Comparison of ENCODE assay signal across 8 cellular contexts in genomic region chr1:229624906-229625871, GRCh38.
DNase-seq lines count a peak whose midpoint lies in the region; ATAC-seq lines count a peak whose summit lies in the region.

No MANE protein-coding gene starts in this region.

- H3K4me3 ChIP-seq in muscle layer of colon (ENCODE audit: low read depth in 1 of 2, low read length in 2 of 2), result peak overlapping the region; percentile 82 to 97

- H3K27ac ChIP-seq in epithelial cell of prostate, result peak overlapping the region; percentile 74
- peak overlapping the region; percentile 70 for H3K27ac ChIP-seq in muscle layer of colon (ENCODE audit: low read depth, low read length)

- H3K36me3 ChIP-seq in muscle layer of colon (ENCODE audit: insufficient read depth, low read length), result no peaks in the 10 kb centered on the region

- ATAC-seq in GM19035 (IDR thresholded peaks at IDR 0.05; ENCODE audit: unreplicated experiment) (peak; percentile 47), HG03280 (IDR thresholded peaks at IDR 0.05; ENCODE audit: unreplicated experiment) (peak; percentile 36)

- H3K9me3 ChIP-seq in muscle layer of colon (ENCODE audit: low read length), result no peaks in the 10 kb centered on the region

- peaks cover 25% of the 10 kb centered on the region for H3K4me1 ChIP-seq in muscle layer of colon (ENCODE audit: insufficient read depth, low read length)

- peak; percentile 50 for DNase-seq in Ammon's horn (ENCODE audit: low spot score)
- peak; percentile 67 for DNase-seq in NOMO-1 treated with DMSO at 0.1 percent for 48 hours (lab: John Stamatoyannopoulos, UW; ENCODE audit: unreplicated experiment)
- peak; percentile 24 for DNase-seq in activated T-cell treated with anti-CD3 and anti-CD28 coated beads for 1 hour (ENCODE audit: low read depth)
- no peak for DNase-seq in epithelial cell of prostate (ENCODE audit: low read depth, low spot score)
- DNase-seq in stimulated activated CD8-positive, alpha-beta memory T cell treated with anti-CD3 and anti-CD28 coated beads, Interleukin-7, amount 100 ng/mL, for 4 hours (ENCODE audit: low read depth in 2 of 2), result peak; percentile 39 to 41

- H3K27me3 ChIP-seq in muscle layer of colon (ENCODE audit: control insufficient read depth in 1 of 2, insufficient read depth in 2 of 2, low read length in 2 of 2), result no peaks in the 10 kb centered on the region

- peak overlapping the region; percentile 71 for H3K9ac ChIP-seq in muscle layer of colon (ENCODE audit: low read length)
